In genomic region chr6:41222513-41222912, GRCh38 we compare ENCODE assay signal across 1 cellular context.
TF ChIP-seq lines count a peak whose summit lies in the region.

No MANE protein-coding gene starts in this region.

TF ChIP-seq in GM12878, 131 proteins besides CTCF, POLR2A, EP300 and RAD21:
- TF ChIP-seq PAX5 (IDR thresholded peaks at IDR 0.05; ENCODE audit: borderline replicate concordance, low read depth, low read length) (no peak), YY1 (IDR thresholded peaks at IDR 0.05; ENCODE audit: low read depth, low read length) (no peak), ZBTB40 (IDR thresholded peaks at IDR 0.05; ENCODE audit: borderline replicate concordance) (no peak), MEF2B (IDR thresholded peaks at IDR 0.05; ENCODE audit: partially characterized antibody, poor library complexity, severe bottlenecking) (peak; percentile 55), NFIC (IDR thresholded peaks at IDR 0.05; ENCODE audit: low read depth, low read length) (no peak), BRCA1 (IDR thresholded peaks at IDR 0.05; ENCODE audit: low read depth, low read length) (no peak), MYB (IDR thresholded peaks at IDR 0.05; ENCODE audit: borderline replicate concordance, low read depth, low read length) (no peak), NR2C2 (IDR thresholded peaks at IDR 0.05; ENCODE audit: borderline replicate concordance, control insufficient read depth, insufficient read length, low read depth) (no peak)
